ENCODE assay signal across 8 cellular contexts in the genomic region with DNA sequence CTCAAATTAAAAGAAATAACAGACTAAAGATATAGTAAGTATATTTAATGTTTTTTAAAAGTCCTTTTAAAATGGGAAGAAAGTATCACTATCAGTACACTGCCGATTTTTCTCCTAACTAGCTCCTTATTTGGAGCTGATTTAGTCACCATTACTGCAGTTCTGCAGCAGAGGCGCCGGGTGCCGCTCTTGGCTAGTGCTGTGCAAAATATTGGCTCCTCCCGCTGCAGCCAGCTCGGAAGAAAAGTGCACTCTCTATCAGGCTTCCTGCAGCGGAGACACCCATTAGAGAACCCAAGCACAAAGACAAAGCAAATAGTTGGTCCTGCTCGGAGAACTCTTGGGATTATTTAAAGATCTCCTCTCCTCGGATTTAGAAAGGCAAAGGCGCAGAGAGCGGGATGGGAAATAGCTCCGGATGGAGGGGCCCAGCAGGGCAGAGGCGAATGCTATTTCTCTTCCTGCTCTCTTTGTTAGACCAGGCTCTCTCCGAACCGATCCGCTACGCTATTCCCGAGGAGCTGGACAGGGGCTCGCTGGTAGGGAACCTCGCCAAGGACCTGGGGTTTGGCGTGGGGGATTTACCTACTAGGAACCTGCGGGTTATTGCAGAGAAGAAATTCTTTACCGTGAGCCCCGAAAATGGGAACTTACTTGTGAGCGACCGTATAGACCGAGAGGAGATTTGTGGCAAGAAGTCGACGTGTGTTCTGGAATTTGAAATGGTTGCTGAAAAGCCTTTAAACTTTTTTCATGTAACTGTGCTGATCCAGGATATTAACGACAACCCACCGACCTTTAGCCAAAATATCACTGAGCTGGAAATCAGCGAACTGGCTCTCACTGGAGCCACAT. TPM values are rescaled to one million over a fixed set of nuclear protein-coding genes. Genes with fewer than 3 reads are reported as not detected.
A peak's percentile ranks its signal among the peaks of the same experiment; 100 is the strongest.
DNase-seq lines count a peak whose midpoint lies in the region; ATAC-seq, FAIRE-seq and TF ChIP-seq lines count a peak whose summit lies in the region.

A gene (plus strand): TSS at position 249 of the 855 bp plus-strand sequence. CDS start 153 bp downstream, at position 402.

- TF ChIP-seq CTCF in HFFc6 (IDR thresholded peaks at IDR 0.05) (peak; percentile 70), pancreas (IDR thresholded peaks at IDR 0.05) (no peak), type B pancreatic cell (conservative IDR thresholded peaks at IDR 0.05) (no peak)

- peak; percentile 27; the same call in 1 of the 2 replicates for TF ChIP-seq POLR2A in GM12892 (IDR thresholded peaks at IDR 0.05; ENCODE audit: low read depth, low read length)

- no peak within 1 kb of the TSS for H3K27ac ChIP-seq in pancreas

- peaks cover 3% of the 10 kb centered on the region for H3K27me3 Mint-ChIP-seq in HFFc6 (ENCODE audit: insufficient read depth)
- peaks cover 35 to 63% of the 10 kb centered on the region in 2 donors for H3K27me3 Mint-ChIP-seq in effector memory CD8-positive, alpha-beta T cell
- H3K27me3 Mint-ChIP-seq in type B pancreatic cell: no peaks in the 10 kb centered on the region

- H3K27ac Mint-ChIP-seq in HFFc6: peak within 1 kb of the TSS; percentile 73
- H3K27ac Mint-ChIP-seq in effector memory CD8-positive, alpha-beta T cell: peak within 1 kb of the TSS in 1 of 2 donors; percentile 77
- H3K27ac Mint-ChIP-seq in type B pancreatic cell: no peak within 1 kb of the TSS

- peak; percentile 56 for FAIRE-seq in GM12892 (lab: Jason Lieb, UNC)
- no peak for FAIRE-seq in pancreas (lab: Jason Lieb, UNC)

- intact Hi-C loops in pancreas (cut with DNase I): loop anchor here in 1 of 3 donors (10.0 kb wide), 1 partner anchor 55 kb away; a partner anchor contains a TSS

- H3K27me3 ChIP-seq in pancreas: no peaks in the 10 kb centered on the region

- H3K9me3 Mint-ChIP-seq in HFFc6: peaks cover 61% of the 10 kb centered on the region
- no peaks in the 10 kb centered on the region for H3K9me3 Mint-ChIP-seq in effector memory CD8-positive, alpha-beta T cell
- H3K9me3 Mint-ChIP-seq in type B pancreatic cell: peaks cover 4% of the 10 kb centered on the region

- peaks cover 0 to 27% (median 4%) of the 10 kb centered on the region in 4 donors for H3K9me3 ChIP-seq in pancreas

- H3K4me1 ChIP-seq in pancreas: no peaks in the 10 kb centered on the region

- DNase-seq in GM12892 (ENCODE audit: insufficient read length) (no peak), HFFc6 (peak; percentile 73), RPMI8226 (peak; percentile 69), pancreas (no peak), NCI-H2227 (lab: John Stamatoyannopoulos, UW; ENCODE audit: unreplicated experiment) (no peak), type B pancreatic cell (ENCODE audit: extremely low spot score, unreplicated experiment) (no peak)
- no peak for DNase-seq in effector memory CD8-positive, alpha-beta T cell

- H3K4me3 ChIP-seq in pancreas: peak within 1 kb of the TSS in 1 of 4 donors; percentile 27

- H3K4me1 Mint-ChIP-seq in HFFc6 (ENCODE audit: low read depth) (peaks cover 20% of the 10 kb centered on the region), type B pancreatic cell (ENCODE audit: unreplicated experiment) (no peaks in the 10 kb centered on the region)
- peaks cover 5% of the 10 kb centered on the region in 2 donors for H3K4me1 Mint-ChIP-seq in effector memory CD8-positive, alpha-beta T cell (ENCODE audit: low read depth in 2 of 2)

- ATAC-seq in effector memory CD8-positive, alpha-beta T cell (replicated peaks): peak; percentile 74
- peak in 3 of 4 donors; percentile 78 to 84 (median 79) for ATAC-seq in pancreas
- no peak for ATAC-seq in HG02970 (IDR thresholded peaks at IDR 0.05; ENCODE audit: low FRiP score, unreplicated experiment)

- H3K4me3 Mint-ChIP-seq in HFFc6: peak within 1 kb of the TSS; percentile 88
- H3K4me3 Mint-ChIP-seq in effector memory CD8-positive, alpha-beta T cell: peak within 1 kb of the TSS; percentile 75 to 86
- H3K4me3 Mint-ChIP-seq in type B pancreatic cell: no peak within 1 kb of the TSS

- 16 to 20% methylated on average over 32 of the region's 32 CpGs for WGBS in pancreas, 2 donors

- H3K36me3 Mint-ChIP-seq in HFFc6 (ENCODE audit: low read depth) (peaks cover 53% of the 10 kb centered on the region), type B pancreatic cell (peaks cover 3% of the 10 kb centered on the region)
- H3K36me3 Mint-ChIP-seq in effector memory CD8-positive, alpha-beta T cell (ENCODE audit: insufficient read depth): peaks cover 3% of the 10 kb centered on the region

- H3K36me3 ChIP-seq in pancreas: no peaks in the 10 kb centered on the region

RNA-seq across cellular contexts. Expression of the gene that starts here (rescaled TPM):
- 0.83 TPM for polyA plus RNA-seq in GM12892 (2012; ENCODE audit: missing spikeins)
- 1 to 10 TPM; 3.9 to 4.5 (median 4.3) TPM for total RNA-seq in HFFc6 (2021; fragmentation: NEBNext Ultra II Directional; extraction: Animal tissue kit (Norgen Biotek cat#: 25700))
- total RNA-seq in pancreas (1 to 10 TPM; 1.7 to 3.0 (median 2.3) TPM), type B pancreatic cell (ENCODE audit: low replicate concordance) (0.39 and 1.2 TPM in 2 replicates)
- polyA plus RNA-seq in pancreas: under 1 TPM; 0.59 to 0.99 TPM

Comparison
In these comparisons a context has a peak if more than half of its experiments do, and no peak if none do; other contexts are left out.
1. DNase-seq: peak in HFFc6 (single experiment) and RPMI8226 (single experiment); none in GM12892 (single experiment), effector memory CD8-positive, alpha-beta T cell (0 of 3), pancreas (0 of 6), NCI-H2227 (single experiment) and type B pancreatic cell (single experiment).